ENCODE assay signal across 11 cellular contexts in the genomic region with DNA sequence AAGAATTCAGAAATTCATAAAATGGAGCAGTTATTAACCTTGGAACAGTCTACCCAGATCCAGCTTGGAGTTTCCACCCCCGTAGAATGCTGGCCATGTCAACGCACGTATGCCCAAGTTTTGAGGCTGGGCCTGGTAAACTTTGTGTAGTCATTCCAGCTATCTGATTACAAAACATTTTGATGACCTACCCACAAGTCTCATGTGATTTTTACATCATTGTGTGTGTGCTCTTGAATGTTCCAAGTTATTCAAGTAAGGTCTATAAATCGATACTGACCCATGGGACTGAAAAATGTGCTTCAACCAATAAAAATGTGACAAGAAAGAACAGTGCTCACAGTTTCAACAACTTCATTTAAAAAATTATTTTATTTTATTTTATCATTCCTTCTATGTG. TPM values are rescaled to one million over a fixed set of nuclear protein-coding genes. Genes with fewer than 3 reads are reported as not detected.
"Had no signal": no experiment of that assay in that cellular context is flagged by ENCODE, and none has a peak within 500 bp of the region (broad histone marks: within the 10 kb centered on the region; RNA-seq: fewer than 3 reads in every experiment).

No MANE protein-coding gene starts in this region.

- H3K36me3 ChIP-seq: HAP-1 had no signal

- H3K4me3 ChIP-seq: HAP-1 had no signal

- DNase-seq: GOT3, H7, HFFc6, KBM-7 had no signal

- ATAC-seq: HCT116, HepG2 had no signal

- H3K4me1 ChIP-seq: HAP-1 had no signal

- H3K9me3 ChIP-seq: HAP-1 had no signal

- H3K27ac ChIP-seq: HL-60 had no signal

RNA-seq across cellular contexts. Expression of a gene that starts 32.5 kb away (rescaled TPM):
- total RNA-seq: H4, H7, HepG2, HFFc6, HT1080 had no signal
- polyA plus RNA-seq: HepG2 had no signal

RNA-seq across cellular contexts. Expression of a gene that starts 36.5 kb away (rescaled TPM):
- total RNA-seq: H4, H7, HepG2, HFFc6, HT1080 had no signal
- polyA plus RNA-seq: IgD-negative memory B cell had no signal
